ENCODE assay signal across 9 cellular contexts in genomic region chr1:65170511-65171142, GRCh38. TPM values are rescaled to one million over a fixed set of nuclear protein-coding genes. Genes with fewer than 3 reads are reported as not detected.
A peak's percentile ranks its signal among the peaks of the same experiment; 100 is the strongest.
DNase-seq lines count a peak whose midpoint lies in the region; ATAC-seq, FAIRE-seq and TF ChIP-seq lines count a peak whose summit lies in the region.
"Had no signal": no experiment of that assay in that cellular context is flagged by ENCODE, and none has a peak within 500 bp of the region (broad histone marks: within the 10 kb centered on the region; RNA-seq: fewer than 3 reads in every experiment).

No MANE protein-coding gene starts in this region.

- H3K36me3 Mint-ChIP-seq in activated naive CD4-positive, alpha-beta T cell treated with anti-CD3 and anti-CD28 coated beads, Interleukin-2, amount 50 U/mL, for 72 hours: peaks cover 0 to 4% of the 10 kb centered on the region in 2 donors
- H3K36me3 Mint-ChIP-seq: memory B cell had no signal

- H3K4me1 ChIP-seq in kidney (ENCODE audit: control insufficient read depth in 1 of 2, insufficient read depth in 1 of 2, low read depth in 1 of 2, low read length in 2 of 2) (peaks cover 4 to 5% of the 10 kb centered on the region in 2 donors), thymus (ENCODE audit: control insufficient read depth, insufficient read depth, low read length) (no peaks in the 10 kb centered on the region)

- DNase-seq in LNCaP clone FGC (ENCODE audit: low read depth) (peak; percentile 91), astrocyte of the spinal cord (ENCODE audit: low read depth, low spot score) (peak; percentile 75), kidney (no peak)
- DNase-seq in activated CD4-positive, alpha-beta T cell treated with anti-CD3 and anti-CD28 coated beads for 4 hours: no peak
- DNase-seq in activated naive CD4-positive, alpha-beta T cell treated with anti-CD3 and anti-CD28 coated beads, Interleukin-2, amount 50 U/mL, for 72 hours (ENCODE audit: low spot score in 2 of 2): no peak
- DNase-seq: activated CD8-positive, alpha-beta T cell treated with anti-CD3 and anti-CD28 coated beads, Interleukin-2, amount 10 ng/mL, durations not matched to agents 7 days and 5 days had no signal

- no peaks in the 10 kb centered on the region for H3K9me3 Mint-ChIP-seq in activated naive CD4-positive, alpha-beta T cell treated with anti-CD3 and anti-CD28 coated beads, Interleukin-2, amount 50 U/mL, for 72 hours

- no peak for ATAC-seq in HG03354 (IDR thresholded peaks at IDR 0.05; ENCODE audit: poor library complexity, severe bottlenecking, unreplicated experiment)
- ATAC-seq in activated naive CD4-positive, alpha-beta T cell treated with anti-CD3 and anti-CD28 coated beads, Interleukin-2, amount 50 U/mL, for 72 hours: no peak
- ATAC-seq: activated CD8-positive, alpha-beta T cell treated with anti-CD3 and anti-CD28 coated beads, Interleukin-2, amount 10 ng/mL, durations not matched to agents 7 days and 5 days had no signal

- peak overlapping the region; percentile 32 for H3K4me3 ChIP-seq in LNCaP clone FGC (ENCODE audit: low read depth, low read length)
- H3K4me3 ChIP-seq in astrocyte of the spinal cord (ENCODE audit: low read depth, low read length): no peak overlapping the region
- H3K4me3 ChIP-seq in kidney (ENCODE audit: low read length in 2 of 2): peak overlapping the region in 1 of 2 donors; percentile 18
- H3K4me3 ChIP-seq in thymus (ENCODE audit: low read length): no peak overlapping the region

- 75% methylated on average over 10 of the region's 10 CpGs for WGBS in thymus

- in situ Hi-C loops in astrocyte of the spinal cord (cut with HindIII; ENCODE audit: low sequenced_read_pairs): no loop called here

- intact Hi-C loops in kidney (cut with DNase I): no loop called here

- TF ChIP-seq CTCF in LNCaP clone FGC (IDR thresholded peaks at IDR 0.05; ENCODE audit: control insufficient read depth, extremely low read depth, insufficient read depth): peak; percentile 18; the same call in 1 of the 2 replicates
- TF ChIP-seq CTCF in astrocyte of the spinal cord (IDR thresholded peaks at IDR 0.05; ENCODE audit: low read depth, low read length): no peak
- no peak for TF ChIP-seq CTCF in kidney (IDR thresholded peaks at IDR 0.05; ENCODE audit: borderline replicate concordance, extremely low read depth, insufficient read depth)

- peak overlapping the region; percentile 16 to 52 for H3K27ac ChIP-seq in kidney (ENCODE audit: low read depth in 2 of 2, low read length in 2 of 2)
- H3K27ac ChIP-seq in thymus (ENCODE audit: low read depth): peak overlapping the region; percentile 1

- FAIRE-seq in kidney (lab: Jason Lieb, UNC): no peak

- peak overlapping the region in 1 of 2 donors; percentile 41 for H3K9ac ChIP-seq in kidney (ENCODE audit: low read length in 2 of 2)

- H3K9me3 ChIP-seq in kidney (ENCODE audit: control insufficient read depth in 1 of 2, low read length in 2 of 2) (no peaks in the 10 kb centered on the region), thymus (ENCODE audit: control insufficient read depth) (no peaks in the 10 kb centered on the region)

- no peaks in the 10 kb centered on the region for H3K27me3 ChIP-seq in thymus (ENCODE audit: control insufficient read depth, insufficient read depth)

- H3K36me3 ChIP-seq in kidney (ENCODE audit: control insufficient read depth in 1 of 2, insufficient read depth in 2 of 2, low read length in 2 of 2) (no peaks in the 10 kb centered on the region), thymus (ENCODE audit: control insufficient read depth, insufficient read depth) (no peaks in the 10 kb centered on the region)

- H3K27ac Mint-ChIP-seq in activated naive CD4-positive, alpha-beta T cell treated with anti-CD3 and anti-CD28 coated beads, Interleukin-2, amount 50 U/mL, for 72 hours: no peak overlapping the region
- H3K27ac Mint-ChIP-seq: activated CD8-positive, alpha-beta T cell treated with anti-CD3 and anti-CD28 coated beads, Interleukin-2, amount 10 ng/mL, durations not matched to agents 7 days and 5 days; memory B cell had no signal

RNA-seq across cellular contexts. Expression of gene AK4, which starts 22.6 kb away (rescaled TPM):
- 47.6 TPM for total RNA-seq in kidney
- polyA plus RNA-seq in kidney (ENCODE audit: insufficient read depth, low read depth, low replicate concordance) (131 TPM), thymus (11.5 TPM)
- 100 to 1,000 TPM in 1 of 2 donors, 1 to 10 TPM in 1; 3.1 to 109 TPM for total RNA-seq in activated naive CD4-positive, alpha-beta T cell treated with anti-CD3 and anti-CD28 coated beads, Interleukin-2, amount 50 U/mL, for 72 hours

Comparison
In these comparisons a context has a peak if more than half of its experiments do, and no peak if none do; other contexts are left out.
1. DNase-seq: peak in LNCaP clone FGC (single experiment) and astrocyte of the spinal cord (single experiment); none in kidney (single experiment), activated CD4-positive, alpha-beta T cell treated with anti-CD3 and anti-CD28 coated beads for 4 hours (0 of 2) and activated naive CD4-positive, alpha-beta T cell treated with anti-CD3 and anti-CD28 coated beads, Interleukin-2, amount 50 U/mL, for 72 hours (0 of 2).